1 cellular context compared by ENCODE assay signal in genomic region chr10:62056660-62057059, GRCh38.
TF ChIP-seq lines count a peak whose summit lies in the region.

No MANE protein-coding gene starts in this region.

TF ChIP-seq in GM23338, 12 proteins besides CTCF, POLR2A, EP300 and RAD21 (continued from another document):
- no peak for TF ChIP-seq JUNB (IDR thresholded peaks at IDR 0.05; ENCODE audit: unreplicated experiment)
